ENCODE assay signal across 25 cellular contexts in genomic region chr4:173794662-173795061, GRCh38.
DNase-seq lines count a peak whose midpoint lies in the region; ATAC-seq and TF ChIP-seq lines count a peak whose summit lies in the region.
"Had no signal": no experiment of that assay in that cellular context is flagged by ENCODE, and none has a peak within 500 bp of the region (broad histone marks: within the 10 kb centered on the region; RNA-seq: fewer than 3 reads in every experiment).

No MANE protein-coding gene starts in this region.

- H3K36me3 ChIP-seq in ACC112 (ENCODE audit: insufficient read depth, low read length) (no peaks in the 10 kb centered on the region), hepatocyte (replicated peaks; ENCODE audit: insufficient read depth, low read depth) (no peaks in the 10 kb centered on the region)
- H3K36me3 ChIP-seq: HAP-1, heart right ventricle had no signal

- H3K4me2 ChIP-seq in hepatocyte: peak overlapping the region; percentile 33

- no peaks in the 10 kb centered on the region for H3K9me2 ChIP-seq in hepatocyte (replicated peaks; ENCODE audit: insufficient read depth)

- H3K9me3 ChIP-seq in hepatocyte (ENCODE audit: low read depth): no peaks in the 10 kb centered on the region
- H3K9me3 ChIP-seq: HAP-1 had no signal

- no peak for ATAC-seq in left cardiac atrium
- ATAC-seq: activated CD8-positive, alpha-beta T cell treated with anti-CD3 and anti-CD28 coated beads, Interleukin-2, amount 10 ng/mL, durations not matched to agents 7 days and 5 days; activated T-cell treated with anti-CD3 and anti-CD28 coated beads, Interleukin-2, amount 50 U/mL, for 72 hours; esophagus mucosa; heart right ventricle; naive thymus-derived CD8-positive, alpha-beta T cell; stimulated activated effector memory CD8-positive, alpha-beta T cell treated with anti-CD3 and anti-CD28 coated beads, Interleukin-12 subunit alpha, Interleukin-12 subunit beta, amount 100 ng/mL, for 72 hours; WTC11 had no signal

- WGBS in hepatocyte (ENCODE audit: low lambda C conversion rate, missing lambda C conversion rate): 40% methylated on average over 2 of the region's 2 CpGs

- DNase-seq in HFF-Myc (ENCODE audit: extremely low read depth, low read depth): peak; percentile 14
- peak; percentile 88 for DNase-seq in amniotic epithelial cell (ENCODE audit: low read depth)
- DNase-seq in hepatocyte (ENCODE audit: low spot score): no peak
- DNase-seq in GM10266 (ENCODE audit: extremely low spot score): no peak
- no peak for DNase-seq in GM20000 (ENCODE audit: low spot score)
- no peak for DNase-seq in left cardiac atrium
- DNase-seq in Ammon's horn (ENCODE audit: low spot score): no peak
- DNase-seq: activated CD8-positive, alpha-beta T cell treated with anti-CD3 and anti-CD28 coated beads, Interleukin-2, amount 10 ng/mL, durations not matched to agents 7 days and 5 days; activated T-cell treated with anti-CD3 and anti-CD28 coated beads, Interleukin-2, amount 50 U/mL, for 72 hours; CD4-positive, alpha-beta T cell; DMS79; heart right ventricle; islet precursor cell; naive thymus-derived CD8-positive, alpha-beta T cell; NCI-H1105; NCI-H524; retina; SHP77 treated with DMSO at 0.1 percent for 48 hours; stimulated activated CD4-positive, alpha-beta T cell treated with anti-CD3 and anti-CD28 coated beads, Interleukin-15, amount 100 ng/mL, for 24 hours; T-helper 2 cell had no signal

- TF ChIP-seq CTCF in HFF-Myc (IDR thresholded peaks at IDR 0.05; ENCODE audit: low read depth, low read length, missing control alignments) (no peak), hepatocyte (IDR thresholded peaks at IDR 0.05; ENCODE audit: poor library complexity) (no peak), GM10266 (IDR thresholded peaks at IDR 0.05; ENCODE audit: control insufficient read depth, insufficient read depth, low read depth, missing control alignments) (no peak), GM20000 (IDR thresholded peaks at IDR 0.05; ENCODE audit: extremely low read depth, missing control alignments) (no peak)

- H3K4me1 ChIP-seq in ACC112 (ENCODE audit: control insufficient read depth, insufficient read depth, low read length, unreplicated experiment): peaks cover 4% of the 10 kb centered on the region
- H3K4me1 ChIP-seq in hepatocyte (ENCODE audit: insufficient read depth): no peaks in the 10 kb centered on the region
- H3K4me1 ChIP-seq: HAP-1, heart right ventricle had no signal

- peak overlapping the region; percentile 2; the same call in 1 of the 2 replicates for H3K27ac ChIP-seq in ACC112 (ENCODE audit: low read depth, low read length)
- H3K27ac ChIP-seq in hepatocyte: peak overlapping the region; percentile 74
- H3K27ac ChIP-seq: heart right ventricle had no signal

- H3K27me3 ChIP-seq in ACC112 (ENCODE audit: insufficient read depth, low read length) (no peaks in the 10 kb centered on the region), hepatocyte (no peaks in the 10 kb centered on the region)
- H3K27me3 ChIP-seq: heart right ventricle had no signal

- no peaks in the 10 kb centered on the region for H4K20me1 ChIP-seq in hepatocyte (ENCODE audit: insufficient read depth, poor library complexity, severe bottlenecking)

- H2AFZ ChIP-seq in ACC112 (ENCODE audit: low read length, unreplicated experiment): peak overlapping the region; percentile 15
- no peak overlapping the region for H2AFZ ChIP-seq in hepatocyte

- H3K4me3 ChIP-seq in ACC112 (ENCODE audit: low read depth, low read length) (no peak overlapping the region), HFF-Myc (replicated peaks; ENCODE audit: low read depth, low read length) (no peak overlapping the region), hepatocyte (no peak overlapping the region)
- H3K4me3 ChIP-seq: HAP-1, heart right ventricle had no signal

- H3K79me2 ChIP-seq in ACC112 (ENCODE audit: control insufficient read depth, insufficient read depth, low read length, unreplicated experiment) (no peaks in the 10 kb centered on the region), hepatocyte (no peaks in the 10 kb centered on the region)

- intact Hi-C loops in left cardiac atrium (cut with DNase I): no loop called here

Comparison
In these comparisons a context has a peak if more than half of its experiments do, and no peak if none do; other contexts are left out.
1. DNase-seq: peak in HFF-Myc (single experiment) and amniotic epithelial cell (single experiment); none in hepatocyte (single experiment), GM10266 (single experiment), GM20000 (single experiment), left cardiac atrium (single experiment) and Ammon's horn (single experiment).